ENCODE assay signal across 13 cellular contexts in genomic region chr11:1198766-1199688, GRCh38. TPM values are rescaled to one million over a fixed set of nuclear protein-coding genes. Genes with fewer than 3 reads are reported as not detected.
A peak's percentile ranks its signal among the peaks of the same experiment; 100 is the strongest.
DNase-seq lines count a peak whose midpoint lies in the region; ATAC-seq and TF ChIP-seq lines count a peak whose summit lies in the region.
"Had no signal": no experiment of that assay in that cellular context is flagged by ENCODE, and none has a peak within 500 bp of the region (broad histone marks: within the 10 kb centered on the region; RNA-seq: fewer than 3 reads in every experiment).

No MANE protein-coding gene starts in this region.

- no peak overlapping the region for H3K4me2 ChIP-seq in H9 (ENCODE audit: insufficient read depth, insufficient read length, low read length)

- H3K27me3 Mint-ChIP-seq in H9 (ENCODE audit: low read depth) (no peaks in the 10 kb centered on the region), glutamatergic neuron (ENCODE audit: unreplicated experiment) (peaks cover 2% of the 10 kb centered on the region)
- H3K27me3 Mint-ChIP-seq: activated CD8-positive, alpha-beta T cell treated with anti-CD3 and anti-CD28 coated beads for 36 hours had no signal

- H3T11ph ChIP-seq in H9 (ENCODE audit: low read length): no peak overlapping the region

- H4K5ac ChIP-seq in H9 (ENCODE audit: insufficient read length, low read depth, low read length): no peak overlapping the region

- H3K79me2 ChIP-seq in H9 (ENCODE audit: insufficient read depth, low read length): no peaks in the 10 kb centered on the region

- H3K36me3 Mint-ChIP-seq in H9 (ENCODE audit: insufficient read depth in 1 of 3, low read depth in 3 of 3) (no peaks in the 10 kb centered on the region), glutamatergic neuron (ENCODE audit: unreplicated experiment) (no peaks in the 10 kb centered on the region)

- H3K4ac ChIP-seq in H9 (ENCODE audit: low read depth, low read length): no peak overlapping the region

- no peak overlapping the region for H2BK5ac ChIP-seq in H9 (ENCODE audit: insufficient read length, low read length)

- H3K18ac ChIP-seq in H9 (ENCODE audit: insufficient read length, low read depth, low read length): no peak overlapping the region

- no peak overlapping the region for H4K91ac ChIP-seq in H9 (ENCODE audit: insufficient read length, low read depth, low read length)

- H3K4me1 ChIP-seq in H9 (ENCODE audit: insufficient read depth, low read length): no peaks in the 10 kb centered on the region
- peaks cover 0 to 15% (median 0%) of the 10 kb centered on the region in 4 donors for H3K4me1 ChIP-seq in tibial nerve

- H3K9ac ChIP-seq in H9 (ENCODE audit: extremely low read depth, insufficient read length, low read length): no peak overlapping the region

- H3K14ac ChIP-seq in H9 (ENCODE audit: insufficient read depth, low read length): no peak overlapping the region; the same call in 1 of the 2 replicates

- no CpG with 5 or more reads among the region's 40 CpGs for WGBS in H9 (ENCODE audit: extremely low coverage, insufficient read length, low lambda C conversion rate)
- WGBS in tibial nerve, 2 donors: 71 to 75% methylated on average over 10 to 31 of the region's 40 CpGs

- H3K9me3 ChIP-seq in H9 (ENCODE audit: control insufficient read depth, low read depth, low read length) (no peaks in the 10 kb centered on the region), tibial nerve (no peaks in the 10 kb centered on the region)
- H3K9me3 ChIP-seq: body of pancreas, ovary had no signal

- TF ChIP-seq POLR2A in tibial nerve (IDR thresholded peaks at IDR 0.05): no peak

- H3K79me1 ChIP-seq in H9 (ENCODE audit: insufficient read depth, low read depth, low read length, poor library complexity, severe bottlenecking): no peaks in the 10 kb centered on the region

- H2AK5ac ChIP-seq in H9 (ENCODE audit: insufficient read length, low read length): no peak overlapping the region

- TF ChIP-seq EP300 in tibial nerve (IDR thresholded peaks at IDR 0.05): no peak

- H4K20me1 ChIP-seq in H9 (ENCODE audit: control insufficient read depth, insufficient read depth, insufficient read length): no peaks in the 10 kb centered on the region

- no peaks in the 10 kb centered on the region for H3K4me1 Mint-ChIP-seq in H9
- no peaks in the 10 kb centered on the region for H3K4me1 Mint-ChIP-seq in glutamatergic neuron (ENCODE audit: low read depth, unreplicated experiment)

- H3K4me3 Mint-ChIP-seq in H9 (no peak overlapping the region), glutamatergic neuron (ENCODE audit: unreplicated experiment) (no peak overlapping the region)
- H3K4me3 Mint-ChIP-seq: activated CD8-positive, alpha-beta T cell treated with anti-CD3 and anti-CD28 coated beads for 36 hours; T-helper 2 cell treated with Interferon-gamma antibody and Interleukin-4, amounts not matched to agents 5 μg/mL and 100 μg/mL, for 36 hours had no signal

- peaks cover 4% of the 10 kb centered on the region for H3K23me2 ChIP-seq in H9 (ENCODE audit: insufficient read length, low read depth, low read length, poor library complexity, severe bottlenecking)

- no peak overlapping the region for H2BK15ac ChIP-seq in H9 (ENCODE audit: low read depth, low read length)

- no peak overlapping the region for H2BK120ac ChIP-seq in H9 (ENCODE audit: low read depth, low read length, poor library complexity, severe bottlenecking)

- DNase-seq in activated CD4-positive, CD25-positive, alpha-beta regulatory T cell treated with anti-CD3 and anti-CD28 coated beads, Interleukin-2, amount 50 U/mL, for 72 hours: peak; percentile 27
- DNase-seq in H9 (peak; percentile 27), glutamatergic neuron (peak; percentile 15), sciatic nerve (ENCODE audit: low spot score) (peak; percentile 52), DMS 273 (lab: John Stamatoyannopoulos, UW; ENCODE audit: unreplicated experiment) (no peak), GF-D8 (lab: John Stamatoyannopoulos, UW) (no peak), tibial nerve (ENCODE audit: low spot score in 2 of 2) (no peak)
- DNase-seq: activated CD8-positive, alpha-beta T cell treated with anti-CD3 and anti-CD28 coated beads for 36 hours; NCI-H446 had no signal

- no peak overlapping the region for H2BK12ac ChIP-seq in H9 (ENCODE audit: insufficient read length, low read depth, low read length)

- ATAC-seq in activated CD4-positive, CD25-positive, alpha-beta regulatory T cell treated with anti-CD3 and anti-CD28 coated beads, Interleukin-2, amount 50 U/mL, for 24 hours: no peak
- ATAC-seq in sciatic nerve: no peak
- ATAC-seq: activated CD8-positive, alpha-beta T cell treated with anti-CD3 and anti-CD28 coated beads for 36 hours; body of pancreas had no signal

- no peak overlapping the region for H3K56ac ChIP-seq in H9 (ENCODE audit: insufficient read length, low read depth, low read length)

- no peaks in the 10 kb centered on the region for H3K36me3 ChIP-seq in tibial nerve
- H3K36me3 ChIP-seq: ovary had no signal

- peaks cover 1 to 5% of the 10 kb centered on the region in 2 experiments; a peak in 2 of 5 replicates for H3K9me3 Mint-ChIP-seq in H9
- no peaks in the 10 kb centered on the region for H3K9me3 Mint-ChIP-seq in glutamatergic neuron (ENCODE audit: unreplicated experiment)
- H3K9me3 Mint-ChIP-seq: activated CD8-positive, alpha-beta T cell treated with anti-CD3 and anti-CD28 coated beads for 36 hours; T-helper 2 cell treated with Interferon-gamma antibody and Interleukin-4, amounts not matched to agents 5 μg/mL and 100 μg/mL, for 36 hours had no signal

- H3K27me3 ChIP-seq in H9 (ENCODE audit: insufficient read depth, low read length) (no peaks in the 10 kb centered on the region), tibial nerve (peaks cover 0 to 57% of the 10 kb centered on the region in 2 donors)
- H3K27me3 ChIP-seq: ovary had no signal

- H3K27ac Mint-ChIP-seq in H9: no peak overlapping the region
- H3K27ac Mint-ChIP-seq in glutamatergic neuron (ENCODE audit: unreplicated experiment): no peak overlapping the region
- H3K27ac Mint-ChIP-seq: activated CD8-positive, alpha-beta T cell treated with anti-CD3 and anti-CD28 coated beads for 36 hours; T-helper 2 cell treated with Interferon-gamma antibody and Interleukin-4, amounts not matched to agents 5 μg/mL and 100 μg/mL, for 36 hours had no signal

- no peak overlapping the region for H4K8ac ChIP-seq in H9 (replicated peaks; ENCODE audit: insufficient read length, low read depth, low read length)

- H3K27ac ChIP-seq in H9 (ENCODE audit: insufficient read length, low read depth, low read length): no peak overlapping the region
- no peak overlapping the region for H3K27ac ChIP-seq in tibial nerve
- H3K27ac ChIP-seq: body of pancreas, ovary had no signal

- no peak overlapping the region for H3K4me3 ChIP-seq in tibial nerve
- H3K4me3 ChIP-seq: body of pancreas, ovary had no signal

- intact Hi-C loops in sciatic nerve (cut with DNase I): no loop called here

- TF ChIP-seq CTCF in H9 (conservative IDR thresholded peaks at IDR 0.05) (no peak), glutamatergic neuron (IDR thresholded peaks at IDR 0.05; ENCODE audit: partially characterized antibody, unreplicated experiment) (no peak), tibial nerve (IDR thresholded peaks at IDR 0.05) (no peak)

- no peak overlapping the region for H2AFZ ChIP-seq in H9 (ENCODE audit: low read length)

- H3K23ac ChIP-seq in H9 (ENCODE audit: insufficient read length, low read depth, low read length): no peak overlapping the region

- no peak overlapping the region for H2BK20ac ChIP-seq in H9 (ENCODE audit: low read depth, low read length, poor library complexity, severe bottlenecking)

RNA-seq across cellular contexts. Expression of gene MUC5B, which starts 23.8 kb away (rescaled TPM):
- total RNA-seq in H9 (2021): 0.02 TPM in 1 of 2 replicates, not detected in the other
- not detected for total RNA-seq in glutamatergic neuron (ENCODE audit: unreplicated experiment)
- 0.71 TPM for total RNA-seq in sciatic nerve
- total RNA-seq in tibial nerve: under 1 TPM in 2 of 4 donors, not detected in 2; under 0.01 to 0.22 TPM
- total RNA-seq: activated CD8-positive, alpha-beta T cell treated with anti-CD3 and anti-CD28 coated beads for 36 hours had no signal

RNA-seq across cellular contexts. Expression of gene MUC5AC, which starts 41.3 kb away (rescaled TPM):
- total RNA-seq in H9 (2021): not detected in 2 replicates
- not detected for total RNA-seq in glutamatergic neuron (ENCODE audit: unreplicated experiment)
- total RNA-seq in sciatic nerve: 0.27 TPM
- total RNA-seq in tibial nerve: not detected
- total RNA-seq: activated CD8-positive, alpha-beta T cell treated with anti-CD3 and anti-CD28 coated beads for 36 hours had no signal

Comparison
In these comparisons a context has a peak if more than half of its experiments do, and no peak if none do; other contexts are left out.
1. DNase-seq: peak in activated CD4-positive, CD25-positive, alpha-beta regulatory T cell treated with anti-CD3 and anti-CD28 coated beads, Interleukin-2, amount 50 U/mL, for 72 hours (single experiment), H9 (single experiment), glutamatergic neuron (single experiment) and sciatic nerve (single experiment); none in DMS 273 (single experiment), GF-D8 (single experiment) and tibial nerve (0 of 2).